ENCODE assay signal across 21 cellular contexts in genomic region chr16:1572664-1573063, GRCh38. TPM values are rescaled to one million over a fixed set of nuclear protein-coding genes. Genes with fewer than 3 reads are reported as not detected.
DNase-seq lines count a peak whose midpoint lies in the region; ATAC-seq and TF ChIP-seq lines count a peak whose summit lies in the region.
"Had no signal": no experiment of that assay in that cellular context is flagged by ENCODE, and none has a peak within 500 bp of the region (broad histone marks: within the 10 kb centered on the region; RNA-seq: fewer than 3 reads in every experiment).

No MANE protein-coding gene starts in this region.

- H3K4me3 Mint-ChIP-seq in neural crest cell (no peak overlapping the region), immature natural killer cell (no peak overlapping the region)
- no peak overlapping the region for H3K4me3 Mint-ChIP-seq in CD8-positive, alpha-beta T cell
- H3K4me3 Mint-ChIP-seq: B cell; CD4-positive, CD25-positive, alpha-beta regulatory T cell had no signal

- ATAC-seq in CD8-positive, alpha-beta T cell = no peak

- H3K27ac ChIP-seq in CD8-positive, alpha-beta T cell (ENCODE audit: low read depth, low read length) = no peak overlapping the region
- H3K27ac ChIP-seq: GM23248, SJSA1 had no signal

- intact Hi-C loops in CD8-positive, alpha-beta T cell (cut with DNase I, micrococcal nuclease) = no loop called here

- no peaks in the 10 kb centered on the region for H3K4me1 ChIP-seq in CD8-positive, alpha-beta T cell (ENCODE audit: insufficient read depth, low read length)
- H3K4me1 ChIP-seq: SJSA1 had no signal

- no peak overlapping the region for H3K4me3 ChIP-seq in CD8-positive, alpha-beta T cell (ENCODE audit: low read depth, low read length)
- H3K4me3 ChIP-seq: GM23248, SJSA1 had no signal

- DNase-seq in Caki2 (ENCODE audit: low read depth) (peak; percentile 53), HK-2 (ENCODE audit: unreplicated experiment) (peak; percentile 44), SK-MEL-5 (ENCODE audit: low read depth, low spot score) (peak; percentile 22), neural crest cell (ENCODE audit: low read depth, low spot score) (no peak), immature natural killer cell (no peak), SKM-1 treated with dmso at 0.1 percent for 144 hours (lab: John Stamatoyannopoulos, UW; ENCODE audit: unreplicated experiment) (no peak), putamen (ENCODE audit: low spot score) (no peak)
- no peak for DNase-seq in CD8-positive, alpha-beta T cell
- DNase-seq: CD4-positive, CD25-positive, alpha-beta regulatory T cell; DMS79 treated with DMSO at 0.1 percent for 48 hours; GF-D8; GM23248; Karpas-422; NCI-H1930; NCI-H2171; NCI-H446 treated with DMSO at 0.1 percent for 48 hours; NK-92 treated with Interleukin-12 subunit alpha and Interleukin-12 subunit beta, amount 100 ng/mL, for 24 hours; OCI-M1; T-helper 1 cell had no signal

- no peaks in the 10 kb centered on the region for H3K9me3 ChIP-seq in CD8-positive, alpha-beta T cell (ENCODE audit: low read length)
- H3K9me3 ChIP-seq: SJSA1 had no signal

- H3K27ac Mint-ChIP-seq in neural crest cell (ENCODE audit: unreplicated experiment) (peak overlapping the region; percentile 35), immature natural killer cell (no peak overlapping the region)
- H3K27ac Mint-ChIP-seq in CD8-positive, alpha-beta T cell = no peak overlapping the region
- H3K27ac Mint-ChIP-seq: B cell had no signal

- H3K36me3 ChIP-seq in CD8-positive, alpha-beta T cell (ENCODE audit: insufficient read depth, low read length) = no peaks in the 10 kb centered on the region
- H3K36me3 ChIP-seq: SJSA1 had no signal

- in situ Hi-C loops in Caki2 (cut with HindIII; ENCODE audit: low pct_unique_long_range_greater_than_20kb, low sequenced_read_pairs) = no loop called here
- in situ Hi-C loops in SK-MEL-5 (cut with HindIII; ENCODE audit: low pct_unique_long_range_greater_than_20kb, low sequenced_read_pairs) = no loop called here

- no peak for TF ChIP-seq CTCF in neural crest cell (conservative IDR thresholded peaks at IDR 0.05)
- TF ChIP-seq CTCF in CD8-positive, alpha-beta T cell (IDR thresholded peaks at IDR 0.05) = no peak

- H3K9me3 Mint-ChIP-seq in neural crest cell (no peaks in the 10 kb centered on the region), immature natural killer cell (no peaks in the 10 kb centered on the region)
- H3K9me3 Mint-ChIP-seq in CD8-positive, alpha-beta T cell = no peaks in the 10 kb centered on the region
- H3K9me3 Mint-ChIP-seq: CD4-positive, CD25-positive, alpha-beta regulatory T cell had no signal

- CTCF ChIA-PET in CD8-positive, alpha-beta T cell (lab: Charles Lee) = interaction anchor here (1.3 kb wide), 1 partner anchor 54 kb away, joined by 3 read pairs; no protein-coding TSS in a partner anchor

- H3K4me1 Mint-ChIP-seq in neural crest cell (no peaks in the 10 kb centered on the region), immature natural killer cell (no peaks in the 10 kb centered on the region)
- no peaks in the 10 kb centered on the region for H3K4me1 Mint-ChIP-seq in CD8-positive, alpha-beta T cell (ENCODE audit: low read depth)
- H3K4me1 Mint-ChIP-seq: B cell; CD4-positive, CD25-positive, alpha-beta regulatory T cell had no signal

- POLR2A ChIA-PET in CD8-positive, alpha-beta T cell (lab: Charles Lee) = no interaction called here

- no peaks in the 10 kb centered on the region for H3K27me3 ChIP-seq in CD8-positive, alpha-beta T cell (ENCODE audit: insufficient read depth, low read length)
- H3K27me3 ChIP-seq: SJSA1 had no signal

- H3K36me3 Mint-ChIP-seq in neural crest cell (ENCODE audit: low read depth) (peaks cover 5% of the 10 kb centered on the region), immature natural killer cell (peaks cover 0 to 3% (median 0%) of the 10 kb centered on the region in 3 donors)
- no peaks in the 10 kb centered on the region for H3K36me3 Mint-ChIP-seq in CD8-positive, alpha-beta T cell
- H3K36me3 Mint-ChIP-seq: CD4-positive, CD25-positive, alpha-beta regulatory T cell had no signal

- H3K27me3 Mint-ChIP-seq in neural crest cell (ENCODE audit: low read depth) (no peaks in the 10 kb centered on the region), immature natural killer cell (ENCODE audit: low read depth in 3 of 3) (peaks cover 0 to 3% (median 2%) of the 10 kb centered on the region in 3 donors)
- H3K27me3 Mint-ChIP-seq in CD8-positive, alpha-beta T cell (ENCODE audit: low read depth) = no peaks in the 10 kb centered on the region
- H3K27me3 Mint-ChIP-seq: B cell; CD4-positive, CD25-positive, alpha-beta regulatory T cell had no signal

RNA-seq across cellular contexts. Expression of gene TMEM204, which starts 39.2 kb away (rescaled TPM):
- total RNA-seq in Caki2 (2014; rRNA removed; shearing (Covaris generic); ENCODE audit: low replicate concordance) = not detected in 2 replicates
- not detected in 2 replicates for total RNA-seq in SK-MEL-5 (2014; rRNA removed; shearing (Covaris generic))
- polyA plus RNA-seq in SK-MEL-5 (2015; cell fraction: cytosol; rRNA removed) = not detected in 2 replicates
- not detected in 2 replicates for polyA plus RNA-seq in SK-MEL-5 (2015; cell fraction: nucleus; rRNA removed)
- 0.98 and 1.3 TPM in 2 replicates for total RNA-seq in neural crest cell
- 10 to 100 TPM; 23.0 to 41.0 (median 38.3) TPM for polyA plus RNA-seq in immature natural killer cell
- total RNA-seq in CD8-positive, alpha-beta T cell = 1 to 10 TPM; 6.8 to 7.3 TPM

RNA-seq across cellular contexts. Expression of gene IFT140, which starts 39.2 kb away (rescaled TPM):
- total RNA-seq in Caki2 (2014; rRNA removed; shearing (Covaris generic); ENCODE audit: low replicate concordance) = 34.1 and 57.5 TPM in 2 replicates
- total RNA-seq in SK-MEL-5 (2014; rRNA removed; shearing (Covaris generic)) = 4.9 and 6.7 TPM in 2 replicates
- polyA plus RNA-seq in SK-MEL-5 (2015; cell fraction: cytosol; rRNA removed) = 7.9 and 14.5 TPM in 2 replicates
- polyA plus RNA-seq in SK-MEL-5 (2015; cell fraction: nucleus; rRNA removed) = 28.1 and 31.6 TPM in 2 replicates
- total RNA-seq in neural crest cell = 43.3 and 45.8 TPM in 2 replicates
- polyA plus RNA-seq in immature natural killer cell = 1 to 10 TPM in 2 of 3 donors, not detected in 1; 1.5 to 2.0 TPM
- total RNA-seq in CD8-positive, alpha-beta T cell = 1 to 10 TPM; 5.6 to 7.5 TPM

RNA-seq across cellular contexts. Expression of gene CRAMP1, which starts 39.5 kb away (rescaled TPM):
- 4.1 TPM in 2 replicates for total RNA-seq in Caki2 (2014; rRNA removed; shearing (Covaris generic); ENCODE audit: low replicate concordance)
- 4.7 and 5.4 TPM in 2 replicates for total RNA-seq in SK-MEL-5 (2014; rRNA removed; shearing (Covaris generic))
- polyA plus RNA-seq in SK-MEL-5 (2015; cell fraction: cytosol; rRNA removed) = 15.2 and 19.3 TPM in 2 replicates
- polyA plus RNA-seq in SK-MEL-5 (2015; cell fraction: nucleus; rRNA removed) = 28.6 and 41.4 TPM in 2 replicates
- total RNA-seq in neural crest cell = 38.3 TPM in 2 replicates
- polyA plus RNA-seq in immature natural killer cell = 10 to 100 TPM in 1 of 3 donors, 1 to 10 TPM in 2; 1.4 to 11.5 (median 2.8) TPM
- 10 to 100 TPM; 13.7 to 15.4 TPM for total RNA-seq in CD8-positive, alpha-beta T cell

Comparison
In these comparisons a context has a peak if more than half of its experiments do, and no peak if none do; other contexts are left out.
1. DNase-seq: peak in Caki2 (single experiment), HK-2 (single experiment) and SK-MEL-5 (single experiment); none in neural crest cell (single experiment), immature natural killer cell (0 of 3), CD8-positive, alpha-beta T cell (0 of 7), SKM-1 treated with dmso at 0.1 percent for 144 hours (single experiment) and putamen (single experiment).